Comparison of ENCODE assay signal across 20 cellular contexts in genomic region chr5:165201364-165202143, GRCh38.
DNase-seq lines count a peak whose midpoint lies in the region; ATAC-seq, FAIRE-seq and TF ChIP-seq lines count a peak whose summit lies in the region.
"Had no signal": no experiment of that assay in that cellular context is flagged by ENCODE, and none has a peak within 500 bp of the region (broad histone marks: within the 10 kb centered on the region; RNA-seq: fewer than 3 reads in every experiment).

No MANE protein-coding gene starts in this region.

- SMC1A ChIA-PET in GM12878 (lab: Charles Lee; ENCODE audit: uncharacterized antibody, unreplicated experiment) = no interaction called here

- H3K27ac ChIP-seq in HL-60 (replicated peaks) (peak overlapping the region; percentile 26), GM12878 (ENCODE audit: control insufficient read depth, insufficient read depth) (no peak overlapping the region)
- H3K27ac ChIP-seq: lower lobe of right lung, parathyroid adenoma, skin epidermis, testis had no signal

- H3K36me3 ChIP-seq in GM12878 (ENCODE audit: control insufficient read depth in 2 of 2, insufficient read depth in 2 of 2, low read length in 1 of 2) = no peaks in the 10 kb centered on the region
- H3K36me3 ChIP-seq: lower lobe of right lung had no signal

- FAIRE-seq in GM12878 (lab: Jason Lieb, UNC) (no peak), RCC 7860 (lab: Jason Lieb, UNC) (no peak)

- H3K9ac ChIP-seq in GM12878 (ENCODE audit: control insufficient read depth, insufficient read depth, low read length) = no peak overlapping the region
- H3K9ac ChIP-seq: parathyroid adenoma had no signal

- intact Hi-C loops in GM12878 (cut with micrococcal nuclease; ENCODE audit: unreplicated experiment) = no loop called here

- ATAC-seq in GM12878 (peak; percentile 36; the same call in 2 of the 3 replicates), HG03354 (IDR thresholded peaks at IDR 0.05; ENCODE audit: poor library complexity, severe bottlenecking, unreplicated experiment) (no peak)
- ATAC-seq: lower lobe of right lung had no signal

- no peak for TF ChIP-seq EP300 in GM12878 (IDR thresholded peaks at IDR 0.05; ENCODE audit: borderline replicate concordance in 1 of 2, control insufficient read depth in 1 of 2, low read depth in 2 of 2, low read length in 2 of 2)

- POLR2A ChIA-PET in GM12878 (lab: Charles Lee) = no interaction called here

- no peaks in the 10 kb centered on the region for H3K4me1 ChIP-seq in GM12878 (ENCODE audit: control insufficient read depth, insufficient read depth, low read length)
- H3K4me1 ChIP-seq: lower lobe of right lung, parathyroid adenoma, testis had no signal

- in situ Hi-C loops in GM12878 (cut with MboI) = loop anchor here (10.0 to 25.0 kb wide), 2 partner anchors 1189 to 1637 kb away; no protein-coding TSS in a partner anchor

- TF ChIP-seq CTCF in HL-60 (IDR thresholded peaks at IDR 0.05; ENCODE audit: insufficient read depth, low read length) = no peak
- no peak for TF ChIP-seq CTCF in GM12878 (IDR thresholded peaks at IDR 0.05 in 2 of 3, conservative IDR thresholded peaks at IDR 0.05 in 1 of 3; ENCODE audit: control insufficient read depth in 2 of 3, extremely low read depth in 1 of 3, insufficient read depth in 1 of 3, low read depth in 3 of 3, low read length in 3 of 3)

- no peak overlapping the region for H3K4me3 ChIP-seq in HL-60 (replicated peaks; ENCODE audit: insufficient read depth, low read length)
- no peak overlapping the region for H3K4me3 ChIP-seq in GM12878
- H3K4me3 ChIP-seq: lower lobe of right lung, skin epidermis, testis had no signal

- no peak overlapping the region for H3K4me2 ChIP-seq in GM12878 (ENCODE audit: control insufficient read depth, insufficient read depth)

- H3K27me3 ChIP-seq in HL-60 (ENCODE audit: insufficient read depth, poor library complexity, severe bottlenecking) (no peaks in the 10 kb centered on the region), GM12878 (replicated peaks in 1 of 2; ENCODE audit: control insufficient read depth in 2 of 2, insufficient read depth in 2 of 2, low read length in 1 of 2) (no peaks in the 10 kb centered on the region)
- H3K27me3 ChIP-seq: testis had no signal

- BruUV-seq in GM12878 (replicated peaks; lab: Mats Ljungman, UMichigan) = no TSS peak

- H3K79me2 ChIP-seq in GM12878 (ENCODE audit: control insufficient read depth, insufficient read depth, low read length) = no peaks in the 10 kb centered on the region
- H3K79me2 ChIP-seq: parathyroid adenoma had no signal

- no peaks in the 10 kb centered on the region for H3K9me3 ChIP-seq in GM12878 (replicated peaks; ENCODE audit: control insufficient read depth, insufficient read depth, low read length)
- H3K9me3 ChIP-seq: testis had no signal

- CTCF ChIA-PET in GM12878 (lab: Yijun Ruan, JAX) = no interaction called here

- RAD21 ChIA-PET in GM12878 (lab: Charles Lee; ENCODE audit: unreplicated experiment) = interaction anchor here (1.4 kb wide), 1 partner anchor 66 kb away, joined by 3 read pairs; no protein-coding TSS in a partner anchor

- no peak for TF ChIP-seq RAD21 in GM12878 (IDR thresholded peaks at IDR 0.05; ENCODE audit: insufficient read depth, low read depth, low read length)

- no peak overlapping the region for H2AFZ ChIP-seq in GM12878 (ENCODE audit: control insufficient read depth, low read depth, low read length)
- H2AFZ ChIP-seq: parathyroid adenoma had no signal

- WGBS in GM12878 (ENCODE audit: insufficient coverage, insufficient replicate concordance, low lambda C conversion rate, missing lambda C conversion rate) = 5% methylated on average over 3 of the region's 3 CpGs

- TF ChIP-seq POLR2A in GM12878 (IDR thresholded peaks at IDR 0.05; ENCODE audit: low read depth, low read length) = no peak

- DNase-seq in HL-60 (ENCODE audit: low read depth in 1 of 2, low spot score in 1 of 2) = peak; percentile 34 to 45
- peak; percentile 58 for DNase-seq in NCI-H226
- DNase-seq in GM12878 (ENCODE audit: low read depth, low spot score) = no peak
- DNase-seq in renal cortical epithelial cell (ENCODE audit: low read depth) = peak; percentile 2
- DNase-seq in RCC 7860 (ENCODE audit: low spot score) = no peak
- DNase-seq in OCI-M2 (lab: John Stamatoyannopoulos, UW; ENCODE audit: unreplicated experiment) = no peak
- DNase-seq: activated CD4-positive, alpha-beta T cell treated with anti-CD3 and anti-CD28 coated beads for 1 hour; DMS 273 treated with DMSO at 0.1 percent for 48 hours; lower lobe of right lung; NCI-H1436; NCI-H2171 treated with DMSO at 0.1 percent for 48 hours; NCI-H774; Right ventricle myocardium superior; stimulated activated CD4-positive, alpha-beta T cell treated with anti-CD3 and anti-CD28 coated beads, Interleukin-4, amount 100 ng/mL, for 4 hours; stimulated activated CD8-positive, alpha-beta memory T cell treated with anti-CD3 and anti-CD28 coated beads, Interleukin-4, amount 100 ng/mL, for 48 hours; T-helper 2 cell; testis had no signal

- H4K20me1 ChIP-seq in GM12878 (ENCODE audit: control insufficient read depth, insufficient read depth) = no peaks in the 10 kb centered on the region

TF ChIP-seq in GM12878, 131 proteins besides CTCF, POLR2A, EP300 and RAD21 (continues in another document):
- TF ChIP-seq, protein P1, sequence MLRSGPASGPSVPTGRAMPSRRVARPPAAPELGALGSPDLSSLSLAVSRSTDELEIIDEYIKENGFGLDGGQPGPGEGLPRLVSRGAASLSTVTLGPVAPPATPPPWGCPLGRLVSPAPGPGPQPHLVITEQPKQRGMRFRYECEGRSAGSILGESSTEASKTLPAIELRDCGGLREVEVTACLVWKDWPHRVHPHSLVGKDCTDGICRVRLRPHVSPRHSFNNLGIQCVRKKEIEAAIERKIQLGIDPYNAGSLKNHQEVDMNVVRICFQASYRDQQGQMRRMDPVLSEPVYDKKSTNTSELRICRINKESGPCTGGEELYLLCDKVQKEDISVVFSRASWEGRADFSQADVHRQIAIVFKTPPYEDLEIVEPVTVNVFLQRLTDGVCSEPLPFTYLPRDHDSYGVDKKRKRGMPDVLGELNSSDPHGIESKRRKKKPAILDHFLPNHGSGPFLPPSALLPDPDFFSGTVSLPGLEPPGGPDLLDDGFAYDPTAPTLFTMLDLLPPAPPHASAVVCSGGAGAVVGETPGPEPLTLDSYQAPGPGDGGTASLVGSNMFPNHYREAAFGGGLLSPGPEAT (IDR thresholded peaks at IDR 0.05; ENCODE audit: low read depth) = no peak
- TF ChIP-seq NRF1 (conservative IDR thresholded peaks at IDR 0.05; ENCODE audit: low read depth, low read length) (no peak), BRCA1 (IDR thresholded peaks at IDR 0.05; ENCODE audit: low read depth, low read length) (no peak), PML (IDR thresholded peaks at IDR 0.05; ENCODE audit: low read length) (no peak), EGR1 (IDR thresholded peaks at IDR 0.05; ENCODE audit: borderline replicate concordance in 1 of 2, low read depth in 2 of 2, low read length in 2 of 2) (no peak)
- TF ChIP-seq, protein P2, sequence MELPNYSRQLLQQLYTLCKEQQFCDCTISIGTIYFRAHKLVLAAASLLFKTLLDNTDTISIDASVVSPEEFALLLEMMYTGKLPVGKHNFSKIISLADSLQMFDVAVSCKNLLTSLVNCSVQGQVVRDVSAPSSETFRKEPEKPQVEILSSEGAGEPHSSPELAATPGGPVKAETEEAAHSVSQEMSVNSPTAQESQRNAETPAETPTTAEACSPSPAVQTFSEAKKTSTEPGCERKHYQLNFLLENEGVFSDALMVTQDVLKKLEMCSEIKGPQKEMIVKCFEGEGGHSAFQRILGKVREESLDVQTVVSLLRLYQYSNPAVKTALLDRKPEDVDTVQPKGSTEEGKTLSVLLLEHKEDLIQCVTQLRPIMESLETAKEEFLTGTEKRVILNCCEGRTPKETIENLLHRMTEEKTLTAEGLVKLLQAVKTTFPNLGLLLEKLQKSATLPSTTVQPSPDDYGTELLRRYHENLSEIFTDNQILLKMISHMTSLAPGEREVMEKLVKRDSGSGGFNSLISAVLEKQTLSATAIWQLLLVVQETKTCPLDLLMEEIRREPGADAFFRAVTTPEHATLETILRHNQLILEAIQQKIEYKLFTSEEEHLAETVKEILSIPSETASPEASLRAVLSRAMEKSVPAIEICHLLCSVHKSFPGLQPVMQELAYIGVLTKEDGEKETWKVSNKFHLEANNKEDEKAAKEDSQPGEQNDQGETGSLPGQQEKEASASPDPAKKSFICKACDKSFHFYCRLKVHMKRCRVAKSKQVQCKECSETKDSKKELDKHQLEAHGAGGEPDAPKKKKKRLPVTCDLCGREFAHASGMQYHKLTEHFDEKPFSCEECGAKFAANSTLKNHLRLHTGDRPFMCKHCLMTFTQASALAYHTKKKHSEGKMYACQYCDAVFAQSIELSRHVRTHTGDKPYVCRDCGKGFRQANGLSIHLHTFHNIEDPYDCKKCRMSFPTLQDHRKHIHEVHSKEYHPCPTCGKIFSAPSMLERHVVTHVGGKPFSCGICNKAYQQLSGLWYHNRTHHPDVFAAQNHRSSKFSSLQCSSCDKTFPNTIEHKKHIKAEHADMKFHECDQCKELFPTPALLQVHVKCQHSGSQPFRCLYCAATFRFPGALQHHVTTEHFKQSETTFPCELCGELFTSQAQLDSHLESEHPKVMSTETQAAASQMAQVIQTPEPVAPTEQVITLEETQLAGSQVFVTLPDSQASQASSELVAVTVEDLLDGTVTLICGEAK (IDR thresholded peaks at IDR 0.05; ENCODE audit: borderline replicate concordance) = no peak
- TF ChIP-seq, protein P3, sequence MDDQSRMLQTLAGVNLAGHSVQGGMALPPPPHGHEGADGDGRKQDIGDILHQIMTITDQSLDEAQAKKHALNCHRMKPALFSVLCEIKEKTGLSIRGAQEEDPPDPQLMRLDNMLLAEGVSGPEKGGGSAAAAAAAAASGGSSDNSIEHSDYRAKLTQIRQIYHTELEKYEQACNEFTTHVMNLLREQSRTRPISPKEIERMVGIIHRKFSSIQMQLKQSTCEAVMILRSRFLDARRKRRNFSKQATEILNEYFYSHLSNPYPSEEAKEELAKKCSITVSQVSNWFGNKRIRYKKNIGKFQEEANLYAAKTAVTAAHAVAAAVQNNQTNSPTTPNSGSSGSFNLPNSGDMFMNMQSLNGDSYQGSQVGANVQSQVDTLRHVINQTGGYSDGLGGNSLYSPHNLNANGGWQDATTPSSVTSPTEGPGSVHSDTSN (IDR thresholded peaks at IDR 0.05; ENCODE audit: insufficient replicate concordance, low read depth, low read length) = no peak

Comparison
In these comparisons a context has a peak if more than half of its experiments do, and no peak if none do; other contexts are left out.
1. DNase-seq: peak in HL-60 (2 of 2), NCI-H226 (single experiment) and renal cortical epithelial cell (single experiment); none in GM12878 (single experiment), RCC 7860 (single experiment) and OCI-M2 (single experiment).